In genomic region chr10:29397221-29397620, GRCh38 we compare ENCODE assay signal across 31 cellular contexts.
"Had no signal": no experiment of that assay in that cellular context is flagged by ENCODE, and none has a peak within 500 bp of the region (broad histone marks: within the 10 kb centered on the region; RNA-seq: fewer than 3 reads in every experiment).

No MANE protein-coding gene starts in this region.

- ATAC-seq: activated CD4-positive, alpha-beta T cell treated with anti-CD3 and anti-CD28 coated beads for 36 hours; activated CD4-positive, CD25-positive, alpha-beta regulatory T cell treated with anti-CD3 and anti-CD28 coated beads, Interleukin-2, amount 50 U/mL, for 24 hours; activated CD8-positive, alpha-beta T cell treated with anti-CD3 and anti-CD28 coated beads, Interleukin-2, amount 10 ng/mL, durations not matched to agents 7 days and 5 days; activated naive CD4-positive, alpha-beta T cell treated with anti-CD3 and anti-CD28 coated beads, Interleukin-2, amount 50 U/mL, for 72 hours; body of pancreas; Panc1; WTC11 had no signal

- H3K9me3 Mint-ChIP-seq: activated naive CD4-positive, alpha-beta T cell treated with anti-CD3 and anti-CD28 coated beads, Interleukin-2, amount 50 U/mL, for 72 hours had no signal

- H3K27me3 ChIP-seq: adrenal gland, body of pancreas had no signal

- H3K27ac ChIP-seq: adrenal gland, body of pancreas had no signal

- DNase-seq: activated CD4-positive, alpha-beta T cell treated with anti-CD3 and anti-CD28 coated beads for 36 hours; activated CD4-positive, alpha-beta T cell treated with anti-CD3 and anti-CD28 coated beads, Interleukin-2, amount 10 ng/mL, durations not matched to agents 7 days and 5 days; activated CD4-positive, alpha-beta T cell treated with anti-CD3 and anti-CD28 coated beads, Interleukin-2, amount 50 U/mL, for 48 hours; activated CD8-positive, alpha-beta T cell treated with anti-CD3 and anti-CD28 coated beads, Interleukin-2, amount 10 ng/mL, durations not matched to agents 7 days and 5 days; activated gamma-delta T cell; activated naive CD4-positive, alpha-beta T cell treated with Interleukin-2 at 50 U/mL for 16 hours; activated T-cell treated with anti-CD3 and anti-CD28 coated beads, Interleukin-2, amount 50 U/mL, for 24 hours; adrenal gland; body of pancreas; caudate nucleus; NCI-H1092 treated with DMSO at 0.1 percent for 48 hours; NCI-H1417; NCI-H146; NCI-H187; NCI-H2029 treated with DMSO at 0.1 percent for 48 hours; NCI-H2107; NCI-H2171 treated with DMSO at 0.1 percent for 48 hours; NCI-H2227 treated with DMSO at 0.1 percent for 48 hours; NCI-H446; NCI-H510A treated with DMSO at 0.1 percent for 48 hours; NCI-H526 treated with DMSO at 0.1 percent for 48 hours; NCI-H774; RPMI8226; SIG-M5; SW 1271; T1000 had no signal

- H3K4me3 ChIP-seq: adrenal gland, body of pancreas had no signal

- H3K9me3 ChIP-seq: body of pancreas had no signal

- H3K4me3 Mint-ChIP-seq: activated CD4-positive, alpha-beta T cell treated with anti-CD3 and anti-CD28 coated beads for 36 hours; activated CD4-positive, alpha-beta T cell treated with anti-CD3 and anti-CD28 coated beads, Interleukin-2, amount 10 ng/mL, durations not matched to agents 7 days and 5 days; activated CD8-positive, alpha-beta T cell treated with anti-CD3 and anti-CD28 coated beads, Interleukin-2, amount 10 ng/mL, durations not matched to agents 7 days and 5 days; activated T-cell treated with anti-CD3 and anti-CD28 coated beads, Interleukin-2, amount 50 U/mL, for 24 hours; WTC11 had no signal

- H3K4me1 ChIP-seq: adrenal gland, body of pancreas had no signal

- H3K27ac Mint-ChIP-seq: activated CD4-positive, alpha-beta T cell treated with anti-CD3 and anti-CD28 coated beads for 36 hours; activated CD4-positive, alpha-beta T cell treated with anti-CD3 and anti-CD28 coated beads, Interleukin-2, amount 10 ng/mL, durations not matched to agents 7 days and 5 days; activated CD8-positive, alpha-beta T cell treated with anti-CD3 and anti-CD28 coated beads, Interleukin-2, amount 10 ng/mL, durations not matched to agents 7 days and 5 days; activated naive CD4-positive, alpha-beta T cell treated with anti-CD3 and anti-CD28 coated beads, Interleukin-2, amount 50 U/mL, for 72 hours; activated T-cell treated with anti-CD3 and anti-CD28 coated beads, Interleukin-2, amount 50 U/mL, for 24 hours; activated T-helper 2 cell treated with anti-CD3 and anti-CD28 coated beads, Interferon-gamma antibody, Interleukin-2, Interleukin-4, amounts not matched to agents 10 μg/mL and 5 μg/mL and 100 μg/mL, durations not matched to agents 14 hours and 24 hours and 36 hours; WTC11 had no signal

- H3K36me3 ChIP-seq: adrenal gland had no signal

- H3K4me1 Mint-ChIP-seq: activated CD4-positive, alpha-beta T cell treated with anti-CD3 and anti-CD28 coated beads for 36 hours; activated CD4-positive, alpha-beta T cell treated with anti-CD3 and anti-CD28 coated beads, Interleukin-2, amount 10 ng/mL, durations not matched to agents 7 days and 5 days had no signal
